ENCODE assay signal across 14 cellular contexts in the genomic region with DNA sequence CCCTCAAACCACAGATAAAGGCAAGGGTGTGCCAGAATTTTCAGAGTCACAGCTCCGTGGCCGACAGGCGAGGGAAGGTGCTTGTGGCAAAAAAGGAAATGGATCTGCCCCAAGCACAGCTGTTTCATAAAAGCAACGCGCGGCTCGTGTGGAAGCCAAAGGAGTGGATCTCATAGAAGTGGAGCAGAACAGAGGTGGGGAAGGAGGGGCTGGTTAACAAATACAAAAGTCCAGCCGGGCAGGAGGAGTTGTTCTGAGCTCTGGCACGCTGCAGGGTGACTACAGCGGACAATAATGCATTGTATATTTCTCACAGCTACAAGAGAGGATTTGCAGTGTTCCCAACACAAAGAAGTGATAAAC.
DNase-seq lines count a peak whose midpoint lies in the region; ATAC-seq and TF ChIP-seq lines count a peak whose summit lies in the region.
"Had no signal": no experiment of that assay in that cellular context is flagged by ENCODE, and none has a peak within 500 bp of the region (broad histone marks: within the 10 kb centered on the region; RNA-seq: fewer than 3 reads in every experiment).

No MANE protein-coding gene starts in this region.

- peaks cover 5% of the 10 kb centered on the region for H3K36me3 Mint-ChIP-seq in nephron progenitor cell (ENCODE audit: low read depth)
- H3K36me3 Mint-ChIP-seq in type B pancreatic cell = no peaks in the 10 kb centered on the region

- intact Hi-C loops in lower lobe of right lung (cut with DNase I) = no loop called here

- H3K27ac ChIP-seq in lower lobe of right lung = no peak overlapping the region
- H3K27ac ChIP-seq: 22Rv1, upper lobe of left lung had no signal

- H3K36me3 ChIP-seq in lower lobe of right lung = no peaks in the 10 kb centered on the region
- H3K36me3 ChIP-seq: upper lobe of left lung had no signal

- TF ChIP-seq CTCF in fibroblast of the aortic adventitia (IDR thresholded peaks at IDR 0.05; ENCODE audit: insufficient read depth, low read length) = no peak
- TF ChIP-seq CTCF in nephron progenitor cell (IDR thresholded peaks at IDR 0.05) = no peak
- no peak for TF ChIP-seq CTCF in type B pancreatic cell (conservative IDR thresholded peaks at IDR 0.05)
- no peak for TF ChIP-seq CTCF in lower lobe of right lung (IDR thresholded peaks at IDR 0.05)

- H3K27ac Mint-ChIP-seq in nephron progenitor cell (peak overlapping the region; percentile 96), type B pancreatic cell (peak overlapping the region; percentile 10)

- H3K4me3 Mint-ChIP-seq in nephron progenitor cell (no peak overlapping the region), type B pancreatic cell (no peak overlapping the region)

- H3K27me3 ChIP-seq in lower lobe of right lung (ENCODE audit: low read depth) = no peaks in the 10 kb centered on the region
- H3K27me3 ChIP-seq: upper lobe of left lung had no signal

- no peaks in the 10 kb centered on the region for H3K4me1 ChIP-seq in lower lobe of right lung
- H3K4me1 ChIP-seq: upper lobe of left lung had no signal

- H3K27me3 Mint-ChIP-seq in nephron progenitor cell (ENCODE audit: low read depth, poor library complexity) (no peaks in the 10 kb centered on the region), type B pancreatic cell (no peaks in the 10 kb centered on the region)

- no peaks in the 10 kb centered on the region for H3K9me3 Mint-ChIP-seq in nephron progenitor cell
- H3K9me3 Mint-ChIP-seq in type B pancreatic cell = no peaks in the 10 kb centered on the region

- DNase-seq in activated CD4-positive, CD25-positive, alpha-beta regulatory T cell treated with anti-CD3 and anti-CD28 coated beads, Interleukin-2, amount 50 U/mL, for 72 hours = peak; percentile 14
- no peak for DNase-seq in activated CD4-positive, CD25-positive, alpha-beta regulatory T cell (lab: John Stamatoyannopoulos, UW)
- DNase-seq in fibroblast of the aortic adventitia (ENCODE audit: low read depth) (peak; percentile 56), nephron progenitor cell (no peak), type B pancreatic cell (ENCODE audit: extremely low spot score, unreplicated experiment) (peak; percentile 34), SIG-M5 (lab: John Stamatoyannopoulos, UW) (no peak), lower lobe of right lung (no peak)
- DNase-seq: activated CD4-positive, alpha-beta T cell treated with anti-CD3 and anti-CD28 coated beads, Interleukin-2, amount 50 U/mL, for 1 hour; mesenchymal stem cell; MM.1S; NCI-H2107; upper lobe of left lung had no signal

- H3K9me3 ChIP-seq in lower lobe of right lung = no peaks in the 10 kb centered on the region
- H3K9me3 ChIP-seq: upper lobe of left lung had no signal

- ATAC-seq in lower lobe of right lung (no peak), GM18861 (IDR thresholded peaks at IDR 0.05; ENCODE audit: unreplicated experiment) (no peak)

- no peak overlapping the region for H3K4me3 ChIP-seq in fibroblast of the aortic adventitia (ENCODE audit: low read depth, low read length)
- H3K4me3 ChIP-seq in lower lobe of right lung = no peak overlapping the region
- H3K4me3 ChIP-seq: upper lobe of left lung had no signal

- H3K4me1 Mint-ChIP-seq in nephron progenitor cell (peaks cover 42% of the 10 kb centered on the region), type B pancreatic cell (ENCODE audit: unreplicated experiment) (peaks cover 13% of the 10 kb centered on the region)

Comparison
In these comparisons a context has a peak if more than half of its experiments do, and no peak if none do; other contexts are left out.
1. DNase-seq: peak in activated CD4-positive, CD25-positive, alpha-beta regulatory T cell treated with anti-CD3 and anti-CD28 coated beads, Interleukin-2, amount 50 U/mL, for 72 hours (single experiment), fibroblast of the aortic adventitia (single experiment) and type B pancreatic cell (single experiment); none in activated CD4-positive, CD25-positive, alpha-beta regulatory T cell (0 of 4), nephron progenitor cell (single experiment), SIG-M5 (single experiment) and lower lobe of right lung (single experiment).